Comparison of ENCODE assay signal across 25 cellular contexts in the genomic region with DNA sequence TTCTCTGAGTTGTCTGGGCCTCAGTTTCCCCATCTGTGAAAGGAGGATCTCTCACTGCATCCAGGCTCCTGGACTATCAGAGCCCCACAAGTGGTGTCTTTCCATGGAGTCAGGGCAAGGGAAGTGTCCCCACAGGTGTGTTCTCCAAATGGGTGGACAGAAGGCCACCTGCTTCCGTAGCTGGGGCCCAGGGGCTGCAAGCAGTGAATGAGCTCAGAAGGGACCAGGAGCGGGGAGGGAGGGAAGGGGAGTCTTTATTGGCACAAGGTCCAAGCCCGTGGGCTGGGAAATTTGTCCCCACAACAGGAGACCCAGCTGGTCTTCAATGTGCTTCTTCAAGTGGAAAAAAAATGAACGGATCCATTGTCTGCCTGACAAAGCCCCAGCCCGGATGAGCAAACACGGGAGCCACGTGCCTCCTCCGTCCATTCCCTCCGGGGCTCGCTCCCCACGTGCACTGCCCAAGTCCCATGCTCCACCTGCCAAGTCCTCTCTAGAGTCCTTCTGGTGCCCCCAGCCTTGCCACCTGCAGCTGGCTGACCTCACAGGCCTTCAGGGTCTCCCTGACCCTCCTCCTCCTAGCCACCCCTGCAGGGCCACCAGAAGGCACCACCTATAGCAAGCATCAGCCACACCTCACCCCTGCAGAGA.
DNase-seq lines count a peak whose midpoint lies in the region; ATAC-seq and TF ChIP-seq lines count a peak whose summit lies in the region.
"Had no signal": no experiment of that assay in that cellular context is flagged by ENCODE, and none has a peak within 500 bp of the region (broad histone marks: within the 10 kb centered on the region; RNA-seq: fewer than 3 reads in every experiment).

No MANE protein-coding gene starts in this region.

- no peak overlapping the region for H3K27ac Mint-ChIP-seq in activated CD8-positive, alpha-beta T cell treated with anti-CD3 and anti-CD28 coated beads for 36 hours
- H3K27ac Mint-ChIP-seq: activated CD4-positive, alpha-beta T cell treated with anti-CD3 and anti-CD28 coated beads, Interleukin-2, amount 10 ng/mL, durations not matched to agents 7 days and 5 days; activated CD8-positive, alpha-beta memory T cell treated with anti-CD3 and anti-CD28 coated beads, Interleukin-2, amount 10 ng/mL, durations not matched to agents 7 days and 5 days; IgD-negative memory B cell; immature natural killer cell; stimulated activated naive B cell treated with anti-CD40 and anti-IgM and Interleukin-4, amounts not matched to agents 10 μg/mL and 1 μg/mL and 100 μg/mL, for 72 hours; T-helper 2 cell treated with Interferon-gamma antibody and Interleukin-4, amounts not matched to agents 5 μg/mL and 100 μg/mL, for 36 hours had no signal

- H3K4me3 Mint-ChIP-seq in activated CD8-positive, alpha-beta T cell treated with anti-CD3 and anti-CD28 coated beads for 36 hours: no peak overlapping the region
- H3K4me3 Mint-ChIP-seq: activated CD4-positive, alpha-beta T cell treated with anti-CD3 and anti-CD28 coated beads, Interleukin-2, amount 10 ng/mL, durations not matched to agents 7 days and 5 days; activated CD8-positive, alpha-beta memory T cell treated with anti-CD3 and anti-CD28 coated beads, Interleukin-2, amount 10 ng/mL, durations not matched to agents 7 days and 5 days; H9; IgD-negative memory B cell; immature natural killer cell; stimulated activated naive B cell treated with anti-CD40 and anti-IgM and Interleukin-4, amounts not matched to agents 10 μg/mL and 1 μg/mL and 100 μg/mL, for 72 hours; T-helper 2 cell treated with Interferon-gamma antibody and Interleukin-4, amounts not matched to agents 5 μg/mL and 100 μg/mL, for 36 hours had no signal

- POLR2A ChIA-PET in activated CD8-positive, alpha-beta T cell treated with anti-CD3 and anti-CD28 coated beads for 36 hours (lab: Charles Lee): no interaction called here

- H3K9me3 Mint-ChIP-seq in activated CD8-positive, alpha-beta T cell treated with anti-CD3 and anti-CD28 coated beads for 36 hours: no peaks in the 10 kb centered on the region
- H3K9me3 Mint-ChIP-seq: activated CD4-positive, alpha-beta T cell treated with anti-CD3 and anti-CD28 coated beads, Interleukin-2, amount 10 ng/mL, durations not matched to agents 7 days and 5 days; H9; immature natural killer cell; stimulated activated naive B cell treated with anti-CD40 and anti-IgM and Interleukin-4, amounts not matched to agents 10 μg/mL and 1 μg/mL and 100 μg/mL, for 72 hours; T-helper 2 cell treated with Interferon-gamma antibody and Interleukin-4, amounts not matched to agents 5 μg/mL and 100 μg/mL, for 36 hours had no signal

- peak; percentile 31 for DNase-seq in Ammon's horn (ENCODE audit: low spot score)
- peak; percentile 34 for DNase-seq in HT1080 (ENCODE audit: low read depth)
- peak; percentile 92 for DNase-seq in NCI-H2196 treated with DMSO at 0.1 percent for 48 hours (lab: John Stamatoyannopoulos, UW; ENCODE audit: unreplicated experiment)
- peak; percentile 39 for DNase-seq in SK-MEL-5 (ENCODE audit: low read depth, low spot score)
- DNase-seq in Kasumi-1 (lab: John Stamatoyannopoulos, UW): no peak
- DNase-seq in NCI-H524 (lab: John Stamatoyannopoulos, UW): no peak
- DNase-seq in NCI-H524 treated with DMSO at 0.1 percent for 48 hours (lab: John Stamatoyannopoulos, UW): no peak
- no peak for DNase-seq in activated CD8-positive, alpha-beta T cell treated with anti-CD3 and anti-CD28 coated beads for 36 hours
- DNase-seq: activated CD4-positive, alpha-beta T cell treated with anti-CD3 and anti-CD28 coated beads, Interleukin-2, amount 10 ng/mL, durations not matched to agents 7 days and 5 days; activated CD8-positive, alpha-beta memory T cell treated with anti-CD3 and anti-CD28 coated beads, Interleukin-2, amount 10 ng/mL, durations not matched to agents 7 days and 5 days; activated naive CD4-positive, alpha-beta T cell treated with anti-CD3 and anti-CD28 coated beads, Interleukin-2, amount 50 U/mL, for 16 hours; BE2C; esophagus squamous epithelium; gastrocnemius medialis; H9; hippocampal formation; immature natural killer cell; mesenchymal stem cell; NCI-H1105 treated with DMSO at 0.1 percent for 48 hours; stimulated activated CD4-positive, alpha-beta T cell treated with anti-CD3 and anti-CD28 coated beads, Interleukin-4, amount 100 ng/mL, for 1 hour; stimulated activated naive B cell treated with anti-CD40 and anti-IgM and Interleukin-4, amounts not matched to agents 10 μg/mL and 1 μg/mL and 100 μg/mL, for 72 hours; uterus had no signal

- intact Hi-C loops in activated CD8-positive, alpha-beta T cell treated with anti-CD3 and anti-CD28 coated beads for 36 hours (cut with micrococcal nuclease): no loop called here

- ATAC-seq in activated CD8-positive, alpha-beta T cell treated with anti-CD3 and anti-CD28 coated beads for 36 hours: no peak
- ATAC-seq: activated CD8-positive, alpha-beta memory T cell treated with anti-CD3 and anti-CD28 coated beads, Interleukin-2, amount 10 ng/mL, durations not matched to agents 7 days and 5 days; gastrocnemius medialis; left lobe of liver; stimulated activated naive B cell treated with anti-CD40 and anti-IgM and Interleukin-4, amounts not matched to agents 10 μg/mL and 1 μg/mL and 100 μg/mL, for 72 hours had no signal

- TF ChIP-seq CTCF in activated CD8-positive, alpha-beta T cell treated with anti-CD3 and anti-CD28 coated beads for 36 hours (IDR thresholded peaks at IDR 0.05): no peak

- in situ Hi-C loops in SK-MEL-5 (cut with HindIII; ENCODE audit: low pct_unique_long_range_greater_than_20kb, low sequenced_read_pairs): no loop called here

- CTCF ChIA-PET in activated CD8-positive, alpha-beta T cell treated with anti-CD3 and anti-CD28 coated beads for 36 hours (lab: Charles Lee): no interaction called here

- H3K4me1 Mint-ChIP-seq in activated CD8-positive, alpha-beta T cell treated with anti-CD3 and anti-CD28 coated beads for 36 hours (ENCODE audit: low read depth): no peaks in the 10 kb centered on the region
- H3K4me1 Mint-ChIP-seq: activated CD4-positive, alpha-beta T cell treated with anti-CD3 and anti-CD28 coated beads, Interleukin-2, amount 10 ng/mL, durations not matched to agents 7 days and 5 days; IgD-negative memory B cell; immature natural killer cell; stimulated activated naive B cell treated with anti-CD40 and anti-IgM and Interleukin-4, amounts not matched to agents 10 μg/mL and 1 μg/mL and 100 μg/mL, for 72 hours had no signal

- no peaks in the 10 kb centered on the region for H3K27me3 Mint-ChIP-seq in activated CD8-positive, alpha-beta T cell treated with anti-CD3 and anti-CD28 coated beads for 36 hours
- H3K27me3 Mint-ChIP-seq: activated CD8-positive, alpha-beta memory T cell treated with anti-CD3 and anti-CD28 coated beads, Interleukin-2, amount 10 ng/mL, durations not matched to agents 7 days and 5 days; IgD-negative memory B cell; stimulated activated naive B cell treated with anti-CD40 and anti-IgM and Interleukin-4, amounts not matched to agents 10 μg/mL and 1 μg/mL and 100 μg/mL, for 72 hours had no signal

- no peaks in the 10 kb centered on the region for H3K36me3 Mint-ChIP-seq in activated CD8-positive, alpha-beta T cell treated with anti-CD3 and anti-CD28 coated beads for 36 hours (ENCODE audit: low read depth)
- H3K36me3 Mint-ChIP-seq: immature natural killer cell; stimulated activated naive B cell treated with anti-CD40 and anti-IgM and Interleukin-4, amounts not matched to agents 10 μg/mL and 1 μg/mL and 100 μg/mL, for 72 hours had no signal

Comparison
In these comparisons a context has a peak if more than half of its experiments do, and no peak if none do; other contexts are left out.
1. DNase-seq: peak in Ammon's horn (single experiment), HT1080 (single experiment), NCI-H2196 treated with DMSO at 0.1 percent for 48 hours (single experiment) and SK-MEL-5 (single experiment); none in Kasumi-1 (0 of 2), NCI-H524 (0 of 2), NCI-H524 treated with DMSO at 0.1 percent for 48 hours (single experiment) and activated CD8-positive, alpha-beta T cell treated with anti-CD3 and anti-CD28 coated beads for 36 hours (single experiment).